In genomic region chr13:112066624-112067004, GRCh38 we compare ENCODE assay signal across 8 cellular contexts. TPM values are rescaled to one million over a fixed set of nuclear protein-coding genes. Genes with fewer than 3 reads are reported as not detected.
DNase-seq lines count a peak whose midpoint lies in the region; ATAC-seq and TF ChIP-seq lines count a peak whose summit lies in the region.

No MANE protein-coding gene starts in this region.

- DNase-seq in NCI-H1930 (lab: John Stamatoyannopoulos, UW) (peak; percentile 97 to 99), activated T-cell treated with anti-CD3 and anti-CD28 coated beads for 4 hours (peak; percentile 40), glutamatergic neuron (peak; percentile 78), gastrocnemius medialis (no peak), HFFc6 (no peak)

- intact Hi-C loops in gastrocnemius medialis (cut with DNase I; ENCODE audit: low total_unique reads): no loop called here

- H3K4me1 Mint-ChIP-seq in glutamatergic neuron (ENCODE audit: low read depth, unreplicated experiment) (peaks cover 14% of the 10 kb centered on the region), HFFc6 (ENCODE audit: low read depth) (no peaks in the 10 kb centered on the region)

- no peaks in the 10 kb centered on the region for H3K36me3 ChIP-seq in gastrocnemius medialis

- in situ Hi-C loops in gastrocnemius medialis (cut with MboI; ENCODE audit: low sequenced_read_pairs in 4 of 4): no loop called here

- H3K4me3 ChIP-seq in gastrocnemius medialis: peak overlapping the region in 3 of 4 donors; percentile 33 to 40 (median 38)

- H3K4me1 ChIP-seq in gastrocnemius medialis: no peaks in the 10 kb centered on the region

- TF ChIP-seq CTCF in glutamatergic neuron (IDR thresholded peaks at IDR 0.05; ENCODE audit: partially characterized antibody, unreplicated experiment): no peak
- TF ChIP-seq CTCF in gastrocnemius medialis (IDR thresholded peaks at IDR 0.05 in 4 of 5, conservative IDR thresholded peaks at IDR 0.05 in 1 of 5): no peak
- TF ChIP-seq CTCF in HFFc6 (IDR thresholded peaks at IDR 0.05): no peak

- H3K9me3 ChIP-seq in gastrocnemius medialis: no peaks in the 10 kb centered on the region

- H3K4me3 Mint-ChIP-seq in glutamatergic neuron (ENCODE audit: unreplicated experiment) (no peak overlapping the region), HFFc6 (no peak overlapping the region)

- no peak for TF ChIP-seq POLR2A in gastrocnemius medialis (IDR thresholded peaks at IDR 0.05)

- H3K9me3 Mint-ChIP-seq in glutamatergic neuron (ENCODE audit: unreplicated experiment) (peaks cover 19% of the 10 kb centered on the region), HFFc6 (peaks cover 8% of the 10 kb centered on the region)

- H3K36me3 Mint-ChIP-seq in glutamatergic neuron (ENCODE audit: unreplicated experiment) (no peaks in the 10 kb centered on the region), HFFc6 (ENCODE audit: low read depth) (peaks cover 6% of the 10 kb centered on the region)

- peaks cover 66 to 82% (median 77%) of the 10 kb centered on the region in 3 donors for H3K27me3 ChIP-seq in gastrocnemius medialis

- H3K27me3 Mint-ChIP-seq in glutamatergic neuron (ENCODE audit: unreplicated experiment) (peaks cover 31% of the 10 kb centered on the region), HFFc6 (ENCODE audit: insufficient read depth) (peaks cover 44% of the 10 kb centered on the region)

- H3K27ac ChIP-seq in gastrocnemius medialis: no peak overlapping the region

- ATAC-seq in gastrocnemius medialis: no peak
- ATAC-seq in GM21381 (IDR thresholded peaks at IDR 0.05; ENCODE audit: unreplicated experiment): no peak
- no peak for ATAC-seq in HG03095 (IDR thresholded peaks at IDR 0.05; ENCODE audit: unreplicated experiment)
- no peak for ATAC-seq in HG02840 (IDR thresholded peaks at IDR 0.05; ENCODE audit: low FRiP score, unreplicated experiment)

- H3K27ac Mint-ChIP-seq in glutamatergic neuron (ENCODE audit: unreplicated experiment) (no peak overlapping the region), HFFc6 (no peak overlapping the region)

RNA-seq across cellular contexts. Expression of gene SOX1, which starts 0.3 kb away (rescaled TPM):
- total RNA-seq in glutamatergic neuron (ENCODE audit: unreplicated experiment): 0.76 TPM
- not detected for total RNA-seq in gastrocnemius medialis
- total RNA-seq in HFFc6 (2021; fragmentation: NEBNext Ultra II Directional; extraction: Animal tissue kit (Norgen Biotek cat#: 25700)): not detected

Comparison
In these comparisons a context has a peak if more than half of its experiments do, and no peak if none do; other contexts are left out.
1. DNase-seq: peak in NCI-H1930 (2 of 2), activated T-cell treated with anti-CD3 and anti-CD28 coated beads for 4 hours (single experiment) and glutamatergic neuron (single experiment); none in gastrocnemius medialis (0 of 2) and HFFc6 (single experiment).